ENCODE assay signal across 11 cellular contexts in genomic region chr3:196524527-196524926, GRCh38. TPM values are rescaled to one million over a fixed set of nuclear protein-coding genes. Genes with fewer than 3 reads are reported as not detected.
A peak's percentile ranks its signal among the peaks of the same experiment; 100 is the strongest.
DNase-seq lines count a peak whose midpoint lies in the region; ATAC-seq and TF ChIP-seq lines count a peak whose summit lies in the region.
"Had no signal": no experiment of that assay in that cellular context is flagged by ENCODE, and none has a peak within 500 bp of the region (broad histone marks: within the 10 kb centered on the region; RNA-seq: fewer than 3 reads in every experiment).

No MANE protein-coding gene starts in this region.

- H3K9me2 ChIP-seq in PC-3 (replicated peaks; ENCODE audit: low read length), result no peaks in the 10 kb centered on the region

- CTCF ChIA-PET in PC-3 (lab: Charles Lee), result no interaction called here

- H3K4me3 ChIP-seq in DND-41 (ENCODE audit: low read depth in 1 of 2, low read length in 2 of 2) (no peak overlapping the region), PC-3 (ENCODE audit: low read length) (no peak overlapping the region), epithelial cell of esophagus (ENCODE audit: low read length) (no peak overlapping the region)
- H3K4me3 ChIP-seq: skin epidermis, upper lobe of right lung had no signal

- no peak overlapping the region for H3K27ac ChIP-seq in DND-41 (ENCODE audit: low read length)
- H3K27ac ChIP-seq in PC-3 (ENCODE audit: low read length), result no peak overlapping the region
- H3K27ac ChIP-seq: skin epidermis, upper lobe of right lung had no signal

- H3K36me3 ChIP-seq in DND-41 (ENCODE audit: insufficient read depth, low read length), result no peaks in the 10 kb centered on the region
- H3K36me3 ChIP-seq in PC-3 (ENCODE audit: low read depth, low read length), result no peaks in the 10 kb centered on the region; the same call in 1 of the 2 replicates
- H3K36me3 ChIP-seq: upper lobe of right lung had no signal

- H3K4me2 ChIP-seq in DND-41 (ENCODE audit: insufficient read depth, low read length) (no peak overlapping the region), PC-3 (ENCODE audit: low read length) (no peak overlapping the region)

- H4K20me1 ChIP-seq in DND-41 (ENCODE audit: insufficient read depth, low read length), result no peaks in the 10 kb centered on the region
- H4K20me1 ChIP-seq in PC-3 (ENCODE audit: low read length), result no peaks in the 10 kb centered on the region

- H3F3A ChIP-seq in PC-3 (ENCODE audit: low read length, unreplicated experiment), result no peaks in the 10 kb centered on the region

- BruUV-seq in PC-3 (replicated peaks; lab: Mats Ljungman, UMichigan), result no TSS peak

- H3K9ac ChIP-seq in DND-41 (ENCODE audit: low read depth, low read length), result no peak overlapping the region
- no peak overlapping the region for H3K9ac ChIP-seq in PC-3 (ENCODE audit: low read length)

- H3K27me3 ChIP-seq in DND-41 (ENCODE audit: insufficient read depth, low read length, poor library complexity) (no peaks in the 10 kb centered on the region), PC-3 (ENCODE audit: low read length) (no peaks in the 10 kb centered on the region)
- H3K27me3 ChIP-seq: upper lobe of right lung had no signal

- ATAC-seq in DND-41 (ENCODE audit: insufficient read depth, low read depth) (no peak), PC-3 (no peak)
- ATAC-seq: upper lobe of right lung had no signal

- H3K9me3 ChIP-seq in DND-41 (ENCODE audit: insufficient read depth, low read length, severe bottlenecking) (peaks cover 20% of the 10 kb centered on the region), PC-3 (ENCODE audit: low read length) (peaks cover 15% of the 10 kb centered on the region)

- H3K4me1 ChIP-seq in DND-41 (ENCODE audit: insufficient read depth, low read length) (peaks cover 5% of the 10 kb centered on the region; the same call in 1 of the 2 replicates), PC-3 (ENCODE audit: insufficient read depth, low read length) (no peaks in the 10 kb centered on the region)
- H3K4me1 ChIP-seq: upper lobe of right lung had no signal

- TF ChIP-seq CTCF in DND-41 (IDR thresholded peaks at IDR 0.05; ENCODE audit: borderline replicate concordance, extremely low read depth, low read length, poor library complexity, severe bottlenecking), result peak; percentile 40
- TF ChIP-seq CTCF in PC-3 (conservative IDR thresholded peaks at IDR 0.05; ENCODE audit: low read depth, low read length), result peak; percentile 36
- TF ChIP-seq CTCF in epithelial cell of esophagus (IDR thresholded peaks at IDR 0.05; ENCODE audit: insufficient read depth, low read depth, low read length, missing control alignments), result peak; percentile 16
- TF ChIP-seq CTCF in GM20000 (IDR thresholded peaks at IDR 0.05; ENCODE audit: extremely low read depth, missing control alignments), result no peak

- H3K79me2 ChIP-seq in DND-41 (ENCODE audit: insufficient read depth, low read length) (no peaks in the 10 kb centered on the region), PC-3 (ENCODE audit: low read length) (no peaks in the 10 kb centered on the region)

- no peak overlapping the region; the same call in 1 of the 2 replicates for H2AFZ ChIP-seq in DND-41 (ENCODE audit: low read depth, low read length)
- H2AFZ ChIP-seq in PC-3 (ENCODE audit: low read length), result no peak overlapping the region

- POLR2A ChIA-PET in PC-3 (lab: Charles Lee; ENCODE audit: unreplicated experiment), result no interaction called here

- intact Hi-C loops in PC-3 (cut with micrococcal nuclease), result no loop called here

- DNase-seq in DND-41 (no peak), HT-29 (ENCODE audit: low spot score) (peak; percentile 29), PC-3 (peak; percentile 36), epithelial cell of esophagus (ENCODE audit: low read depth) (peak; percentile 32), GM20000 (ENCODE audit: low spot score) (no peak), NCI-H146 treated with DMSO at 0.1 percent for 48 hours (lab: John Stamatoyannopoulos, UW; ENCODE audit: unreplicated experiment) (no peak), NCI-H2196 (lab: John Stamatoyannopoulos, UW; ENCODE audit: unreplicated experiment) (no peak)
- no peak for DNase-seq in activated CD4-positive, alpha-beta T cell treated with anti-CD3 and anti-CD28 coated beads, Interleukin-2, amount 50 U/mL, for 1 hour
- DNase-seq: NCI-H1048, upper lobe of right lung had no signal

RNA-seq across cellular contexts. Expression of gene SMCO1, which starts 9.4 kb away (rescaled TPM):
- total RNA-seq in HT-29 (2014; rRNA removed; shearing (Covaris generic)), result not detected in 2 replicates
- not detected in 2 replicates for total RNA-seq in PC-3 (2014; rRNA removed)
- total RNA-seq: upper lobe of right lung had no signal

RNA-seq across cellular contexts. Expression of gene RNF168, which starts 21.0 kb away (rescaled TPM):
- total RNA-seq in HT-29 (2014; rRNA removed; shearing (Covaris generic)), result 19.4 and 19.5 TPM in 2 replicates
- total RNA-seq in PC-3 (2014; rRNA removed), result 12.8 and 13.8 TPM in 2 replicates

RNA-seq across cellular contexts. Expression of gene WDR53, which starts 43.8 kb away (rescaled TPM):
- total RNA-seq in HT-29 (2014; rRNA removed; shearing (Covaris generic)), result 4.2 and 5.3 TPM in 2 replicates
- total RNA-seq in PC-3 (2014; rRNA removed), result 11.7 and 17.4 TPM in 2 replicates

RNA-seq across cellular contexts. Expression of gene FBXO45, which starts 43.9 kb away (rescaled TPM):
- 10.6 and 12.7 TPM in 2 replicates for total RNA-seq in HT-29 (2014; rRNA removed; shearing (Covaris generic))
- 20.8 and 22.3 TPM in 2 replicates for total RNA-seq in PC-3 (2014; rRNA removed)

Comparison
In these comparisons a context has a peak if more than half of its experiments do, and no peak if none do; other contexts are left out.
1. DNase-seq: peak in HT-29 (single experiment), PC-3 (single experiment) and epithelial cell of esophagus (single experiment); none in DND-41 (single experiment), GM20000 (single experiment), NCI-H146 treated with DMSO at 0.1 percent for 48 hours (single experiment), NCI-H2196 (single experiment) and activated CD4-positive, alpha-beta T cell treated with anti-CD3 and anti-CD28 coated beads, Interleukin-2, amount 50 U/mL, for 1 hour (single experiment).